Comparison of ENCODE assay signal across 1 cellular context in the genomic region with DNA sequence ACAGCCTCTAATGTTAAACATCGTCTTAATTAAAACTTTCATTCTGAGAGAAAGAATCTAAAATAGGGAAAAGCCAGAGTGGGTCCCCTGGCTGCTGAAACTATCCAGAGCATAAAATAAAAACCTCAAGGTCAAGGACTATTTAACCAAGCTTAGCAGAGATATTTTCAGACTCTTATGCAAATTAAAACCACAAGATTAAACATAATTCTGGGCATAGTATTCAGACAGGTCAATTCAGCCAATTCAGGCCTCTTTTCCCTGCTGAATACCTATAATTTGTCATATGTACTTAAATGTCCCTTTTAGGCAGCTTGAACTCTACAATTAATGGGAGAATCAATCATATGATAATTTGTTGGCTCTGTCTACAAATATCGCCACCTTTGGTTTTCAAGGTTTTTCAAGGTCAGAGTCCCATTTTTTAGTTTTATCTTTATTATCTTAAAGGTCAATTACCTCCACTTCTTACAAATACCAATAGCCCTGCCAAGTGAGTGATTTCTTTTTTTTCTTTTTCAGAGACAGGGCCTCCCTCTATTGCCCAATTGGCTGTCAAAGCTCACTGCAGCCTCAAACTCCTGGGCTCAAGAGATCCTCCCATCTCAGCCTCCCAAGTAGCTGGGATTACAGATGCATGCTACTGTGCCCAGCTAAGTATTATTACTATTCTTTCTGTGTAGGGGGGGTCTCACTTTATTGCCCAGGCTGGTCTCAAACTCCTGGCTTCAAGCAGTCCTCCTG.
TF ChIP-seq lines count a peak whose summit lies in the region.

No MANE protein-coding gene starts in this region.

TF ChIP-seq in HCT116, 20 proteins besides CTCF, POLR2A, EP300 and RAD21 (continued from another document):
- TF ChIP-seq EZH2phosphoT487 (IDR thresholded peaks at IDR 0.05; ENCODE audit: borderline replicate concordance) (no peak), EGR1 (IDR thresholded peaks at IDR 0.05; ENCODE audit: low read depth) (no peak)
- TF ChIP-seq, protein P1, sequence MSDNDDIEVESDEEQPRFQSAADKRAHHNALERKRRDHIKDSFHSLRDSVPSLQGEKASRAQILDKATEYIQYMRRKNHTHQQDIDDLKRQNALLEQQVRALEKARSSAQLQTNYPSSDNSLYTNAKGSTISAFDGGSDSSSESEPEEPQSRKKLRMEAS (IDR thresholded peaks at IDR 0.05), result no peak
